35 cellular contexts compared by ENCODE assay signal in genomic region chr14:58828298-58828697, GRCh38.
"Had no signal": no experiment of that assay in that cellular context is flagged by ENCODE, and none has a peak within 500 bp of the region (broad histone marks: within the 10 kb centered on the region; RNA-seq: fewer than 3 reads in every experiment).

No MANE protein-coding gene starts in this region.

- DNase-seq: Karpas-422, Kasumi-1, MG63, MM.1S, MV-4-11, NCI-H1048, NCI-H1092, NCI-H1092 treated with DMSO at 0.1 percent for 48 hours, NCI-H1105, NCI-H1105 treated with DMSO at 0.1 percent for 48 hours, NCI-H1417, NCI-H1417 treated with DMSO at 0.1 percent for 48 hours, NCI-H1436, NCI-H1436 treated with DMSO at 0.1 percent for 48 hours, NCI-H146, NCI-H1694, NCI-H1694 treated with DMSO at 0.1 percent for 48 hours, NCI-H187, NCI-H187 treated with DMSO at 0.1 percent for 48 hours, NCI-H1930, NCI-H2029, NCI-H2029 treated with DMSO at 0.1 percent for 48 hours, NCI-H2081, NCI-H2081 treated with DMSO at 0.1 percent for 48 hours, NCI-H2107, NCI-H2171, NCI-H2171 treated with DMSO at 0.1 percent for 48 hours, NCI-H2227 treated with DMSO at 0.1 percent for 48 hours, NCI-H226, NCI-H345, NCI-H446, NCI-H446 treated with DMSO at 0.1 percent for 48 hours, NCI-H510A, NCI-H510A treated with DMSO at 0.1 percent for 48 hours, NCI-H524 had no signal
